In the genomic region with DNA sequence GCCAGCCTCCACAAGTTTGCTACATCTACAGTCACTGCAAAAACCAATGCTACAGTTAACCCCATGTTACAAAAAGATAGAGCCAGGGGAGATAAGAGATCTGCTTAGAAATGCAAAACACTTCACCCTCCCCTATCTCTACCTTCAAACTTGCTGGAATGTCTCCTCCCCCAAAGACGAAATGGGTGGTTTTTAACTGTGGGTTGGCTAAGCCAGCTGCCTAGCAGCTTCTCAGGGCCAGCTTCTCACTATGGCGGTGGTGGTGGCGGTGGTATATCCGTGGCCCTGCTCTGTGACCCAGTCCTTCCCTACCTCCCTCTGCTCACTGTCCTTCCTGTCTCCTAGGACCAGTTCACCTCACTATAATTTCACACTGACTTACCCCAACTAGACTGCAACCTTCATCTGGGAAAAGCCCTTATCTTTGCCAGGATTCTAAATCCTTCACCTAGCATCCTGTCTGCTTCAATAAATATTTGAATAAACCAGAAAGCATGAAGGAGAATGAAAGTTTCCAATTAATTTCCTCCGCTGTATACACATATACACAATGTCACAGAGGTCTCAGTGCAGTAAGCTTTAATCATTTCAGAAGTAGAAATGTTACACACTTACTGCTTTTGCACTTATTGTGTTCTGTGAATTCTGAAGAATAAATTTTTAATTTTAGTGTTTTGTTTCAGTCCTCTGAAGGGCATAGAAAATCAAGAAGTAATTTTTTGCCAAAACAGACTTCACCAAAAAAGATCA, we compare ENCODE assay signal across 10 cellular contexts.
DNase-seq lines count a peak whose midpoint lies in the region; ATAC-seq lines count a peak whose summit lies in the region.
"Had no signal": no experiment of that assay in that cellular context is flagged by ENCODE, and none has a peak within 500 bp of the region (broad histone marks: within the 10 kb centered on the region; RNA-seq: fewer than 3 reads in every experiment).

No MANE protein-coding gene starts in this region.

- H3K36me3 Mint-ChIP-seq in memory B cell: peaks cover 4% of the 10 kb centered on the region

- H3K27me3 Mint-ChIP-seq in memory B cell: no peaks in the 10 kb centered on the region

- DNase-seq in SIG-M5 treated with dmso at 0.1 percent for 504 hours (lab: John Stamatoyannopoulos, UW; ENCODE audit: unreplicated experiment) (peak; percentile 28), SIG-M5 (lab: John Stamatoyannopoulos, UW) (no peak), UCSD-AML1 (lab: John Stamatoyannopoulos, UW; ENCODE audit: unreplicated experiment) (peak; percentile 49), memory B cell (ENCODE audit: low spot score in 2 of 2) (no peak), CD1c-positive myeloid dendritic cell (ENCODE audit: extremely low spot score) (no peak), Ammon's horn (ENCODE audit: low spot score) (no peak), NCI-H69 (lab: John Stamatoyannopoulos, UW) (no peak)
- DNase-seq: left cardiac atrium had no signal

- no peaks in the 10 kb centered on the region for H3K9me3 Mint-ChIP-seq in memory B cell

- H3K4me3 Mint-ChIP-seq in memory B cell: peak overlapping the region; percentile 30

- peak overlapping the region; percentile 90 for H3K27ac Mint-ChIP-seq in memory B cell

- peaks cover 31% of the 10 kb centered on the region for H3K4me1 Mint-ChIP-seq in memory B cell

- ATAC-seq in HG03196 (IDR thresholded peaks at IDR 0.05; ENCODE audit: unreplicated experiment): peak; percentile 61
- ATAC-seq in memory B cell (ENCODE audit: low read depth): peak; percentile 80
- ATAC-seq: A549 had no signal

Comparison
In these comparisons a context has a peak if more than half of its experiments do, and no peak if none do; other contexts are left out.
1. DNase-seq: peak in SIG-M5 treated with dmso at 0.1 percent for 504 hours (single experiment) and UCSD-AML1 (single experiment); none in SIG-M5 (single experiment), memory B cell (0 of 2), CD1c-positive myeloid dendritic cell (single experiment), Ammon's horn (single experiment) and NCI-H69 (single experiment).